Comparison of ENCODE assay signal across 11 cellular contexts in genomic region chr3:183638092-183638644, GRCh38. TPM values are rescaled to one million over a fixed set of nuclear protein-coding genes. Genes with fewer than 3 reads are reported as not detected.
DNase-seq lines count a peak whose midpoint lies in the region; ATAC-seq and TF ChIP-seq lines count a peak whose summit lies in the region.
"Had no signal": no experiment of that assay in that cellular context is flagged by ENCODE, and none has a peak within 500 bp of the region (broad histone marks: within the 10 kb centered on the region; RNA-seq: fewer than 3 reads in every experiment).

No MANE protein-coding gene starts in this region.

- H3K9ac ChIP-seq in subcutaneous abdominal adipose tissue (ENCODE audit: low read length in 5 of 5) = no peak overlapping the region

- DNase-seq in activated naive CD4-positive, alpha-beta T cell treated with anti-CD3 and anti-CD28 coated beads, Interleukin-2, amount 50 U/mL, for 16 hours = no peak
- DNase-seq in hepatocyte (ENCODE audit: low spot score) (no peak), posterior vena cava (ENCODE audit: low spot score) (no peak), foreskin fibroblast (no peak)
- DNase-seq: activated CD4-positive, alpha-beta T cell treated with anti-CD3 and anti-CD28 coated beads, Interleukin-2, amount 50 U/mL, for 48 hours; MG63 had no signal

- H3K27ac Mint-ChIP-seq in activated naive CD4-positive, alpha-beta T cell treated with anti-CD3 and anti-CD28 coated beads, Interleukin-2, amount 50 U/mL, for 24 hours = peak overlapping the region; percentile 97

- H3K27me3 ChIP-seq in hepatocyte = no peaks in the 10 kb centered on the region
- H3K27me3 ChIP-seq in subcutaneous abdominal adipose tissue (ENCODE audit: control insufficient read depth in 5 of 5, insufficient read depth in 4 of 5, low read length in 5 of 5) = no peaks in the 10 kb centered on the region
- H3K27me3 ChIP-seq: colonic mucosa, MG63 had no signal

- no peak for TF ChIP-seq CTCF in VCaP (conservative IDR thresholded peaks at IDR 0.05)
- TF ChIP-seq CTCF in hepatocyte (IDR thresholded peaks at IDR 0.05; ENCODE audit: poor library complexity) = no peak
- TF ChIP-seq CTCF in foreskin fibroblast (IDR thresholded peaks at IDR 0.05; ENCODE audit: low read depth, low read length) = no peak

- H3K4me1 Mint-ChIP-seq in activated naive CD4-positive, alpha-beta T cell treated with anti-CD3 and anti-CD28 coated beads, Interleukin-2, amount 50 U/mL, for 24 hours = peaks cover 51% of the 10 kb centered on the region

- peak overlapping the region; percentile 82 for H3K4me2 ChIP-seq in hepatocyte

- H3K4me3 ChIP-seq in hepatocyte (no peak overlapping the region), subcutaneous abdominal adipose tissue (ENCODE audit: low read depth in 1 of 5, low read length in 5 of 5) (no peak overlapping the region), foreskin fibroblast (ENCODE audit: low read depth in 1 of 2, low read length in 2 of 2) (no peak overlapping the region)
- H3K4me3 ChIP-seq: colonic mucosa had no signal

- H3K4me3 Mint-ChIP-seq in activated naive CD4-positive, alpha-beta T cell treated with anti-CD3 and anti-CD28 coated beads, Interleukin-2, amount 50 U/mL, for 24 hours = peak overlapping the region; percentile 94

- intact Hi-C loops in posterior vena cava (cut with DNase I) = no loop called here

- whole genome bisulfite sequencing in hepatocyte (ENCODE audit: low lambda C conversion rate, missing lambda C conversion rate) = 69% methylated on average over 5 of the region's 5 CpGs

- H3K27ac ChIP-seq in VCaP (peak overlapping the region; percentile 92), hepatocyte (no peak overlapping the region), subcutaneous abdominal adipose tissue (ENCODE audit: low read depth, low read length) (peak overlapping the region; percentile 98)

- H3K9me2 ChIP-seq in hepatocyte (replicated peaks; ENCODE audit: insufficient read depth) = no peaks in the 10 kb centered on the region

- H3K4me1 ChIP-seq in hepatocyte (ENCODE audit: insufficient read depth) = peaks cover 13% of the 10 kb centered on the region
- peaks cover 0 to 35% (median 27%) of the 10 kb centered on the region in 5 donors for H3K4me1 ChIP-seq in subcutaneous abdominal adipose tissue (ENCODE audit: control insufficient read depth in 5 of 5, insufficient read depth in 5 of 5, low read length in 5 of 5)

- no peaks in the 10 kb centered on the region for H3K9me3 ChIP-seq in hepatocyte (ENCODE audit: low read depth)
- no peaks in the 10 kb centered on the region for H3K9me3 ChIP-seq in subcutaneous abdominal adipose tissue (ENCODE audit: control insufficient read depth in 5 of 5, low read length in 5 of 5)
- H3K9me3 ChIP-seq: colonic mucosa, MG63 had no signal

- no peak overlapping the region for H2AFZ ChIP-seq in hepatocyte

- H4K20me1 ChIP-seq in hepatocyte (ENCODE audit: insufficient read depth, poor library complexity, severe bottlenecking) = peaks cover 57% of the 10 kb centered on the region

- ATAC-seq in GM21737 (IDR thresholded peaks at IDR 0.05; ENCODE audit: unreplicated experiment) = no peak

- no peaks in the 10 kb centered on the region for H3K9me3 Mint-ChIP-seq in activated naive CD4-positive, alpha-beta T cell treated with anti-CD3 and anti-CD28 coated beads, Interleukin-2, amount 50 U/mL, for 24 hours

- H3K79me2 ChIP-seq in hepatocyte = peaks cover 64% of the 10 kb centered on the region

- H3K36me3 Mint-ChIP-seq in activated naive CD4-positive, alpha-beta T cell treated with anti-CD3 and anti-CD28 coated beads, Interleukin-2, amount 50 U/mL, for 24 hours = peaks cover 3% of the 10 kb centered on the region

- no peaks in the 10 kb centered on the region for H3K27me3 Mint-ChIP-seq in activated naive CD4-positive, alpha-beta T cell treated with anti-CD3 and anti-CD28 coated beads, Interleukin-2, amount 50 U/mL, for 24 hours

- H3K36me3 ChIP-seq in hepatocyte (replicated peaks; ENCODE audit: insufficient read depth, low read depth) = no peaks in the 10 kb centered on the region
- no peaks in the 10 kb centered on the region for H3K36me3 ChIP-seq in subcutaneous abdominal adipose tissue (ENCODE audit: control insufficient read depth in 5 of 5, insufficient read depth in 5 of 5, low read length in 5 of 5)
- H3K36me3 ChIP-seq: colonic mucosa, MG63 had no signal

RNA-seq across cellular contexts. Expression of gene KLHL24, which starts 2.7 kb away (rescaled TPM):
- total RNA-seq in hepatocyte (106 and 107 TPM in 2 replicates), posterior vena cava (10 to 100 TPM; 33.3 to 35.5 TPM)
- polyA plus RNA-seq in hepatocyte = 29.6 and 29.7 TPM in 2 replicates

RNA-seq across cellular contexts. Expression of gene YEATS2, which starts 59.4 kb away (rescaled TPM):
- total RNA-seq in hepatocyte (19.9 and 21.5 TPM in 2 replicates), posterior vena cava (10 to 100 TPM; 20.8 to 23.6 TPM)
- polyA plus RNA-seq in hepatocyte = 9.8 and 12.5 TPM in 2 replicates
